Comparison of ENCODE assay signal across 8 cellular contexts in genomic region chr16:85168732-85169256, GRCh38. TPM values are rescaled to one million over a fixed set of nuclear protein-coding genes. Genes with fewer than 3 reads are reported as not detected.
DNase-seq lines count a peak whose midpoint lies in the region; ATAC-seq and TF ChIP-seq lines count a peak whose summit lies in the region.

No MANE protein-coding gene starts in this region.

- peak overlapping the region; percentile 58 for H3K4me3 ChIP-seq in thoracic aorta

- H3K4me3 Mint-ChIP-seq in activated naive CD8-positive, alpha-beta T cell treated with anti-CD3 and anti-CD28 coated beads, Interleukin-2, amount 10 ng/mL, durations not matched to agents 7 days and 5 days: peak overlapping the region; percentile 62

- H3K27ac ChIP-seq in thoracic aorta: no peak overlapping the region

- H3K9me3 ChIP-seq in thoracic aorta: no peaks in the 10 kb centered on the region

- no peak for TF ChIP-seq CTCF in thoracic aorta (IDR thresholded peaks at IDR 0.05)

- H3K27me3 ChIP-seq in thoracic aorta (replicated peaks; ENCODE audit: insufficient read depth): no peaks in the 10 kb centered on the region

- no peak overlapping the region for H3K27ac Mint-ChIP-seq in activated naive CD8-positive, alpha-beta T cell treated with anti-CD3 and anti-CD28 coated beads, Interleukin-2, amount 10 ng/mL, durations not matched to agents 7 days and 5 days

- peaks cover 14 to 89% of the 10 kb centered on the region in 2 donors for H3K4me1 ChIP-seq in thoracic aorta (ENCODE audit: control insufficient read depth in 1 of 2, low read depth in 2 of 2)

- peak; percentile 36 for DNase-seq in stimulated activated CD4-positive, alpha-beta T cell treated with anti-CD3 and anti-CD28 coated beads, Interleukin-15, amount 100 ng/mL, for 24 hours
- DNase-seq in stimulated activated CD4-positive, alpha-beta T cell treated with anti-CD3 and anti-CD28 coated beads, Interleukin-4, amount 100 ng/mL, for 24 hours: no peak
- DNase-seq in activated naive CD8-positive, alpha-beta T cell treated with anti-CD3 and anti-CD28 coated beads, Interleukin-2, amount 10 ng/mL, durations not matched to agents 7 days and 5 days: no peak
- peak; percentile 91 for DNase-seq in iPS-NIHi11 (ENCODE audit: low spot score)
- no peak for DNase-seq in thoracic aorta (ENCODE audit: low spot score)
- DNase-seq in KBM-7: no peak
- DNase-seq in activated CD8-positive, alpha-beta memory T cell treated with anti-CD3 and anti-CD28 coated beads, Interleukin-2, amount 50 U/mL, for 4 hours: no peak

- peaks cover 59% of the 10 kb centered on the region for H3K27me3 Mint-ChIP-seq in activated naive CD8-positive, alpha-beta T cell treated with anti-CD3 and anti-CD28 coated beads, Interleukin-2, amount 10 ng/mL, durations not matched to agents 7 days and 5 days

- no peaks in the 10 kb centered on the region for H3K36me3 Mint-ChIP-seq in activated naive CD8-positive, alpha-beta T cell treated with anti-CD3 and anti-CD28 coated beads, Interleukin-2, amount 10 ng/mL, durations not matched to agents 7 days and 5 days

- POLR2A ChIA-PET in activated naive CD8-positive, alpha-beta T cell treated with anti-CD3 and anti-CD28 coated beads, Interleukin-2, amount 10 ng/mL, durations not matched to agents 7 days and 5 days (lab: Charles Lee): no interaction called here

- no peaks in the 10 kb centered on the region for H3K36me3 ChIP-seq in thoracic aorta

- no peak for ATAC-seq in activated naive CD8-positive, alpha-beta T cell treated with anti-CD3 and anti-CD28 coated beads, Interleukin-2, amount 10 ng/mL, durations not matched to agents 7 days and 5 days (ENCODE audit: low read depth)
- ATAC-seq in thoracic aorta (ENCODE audit: insufficient number of reproducible peaks, low FRiP score, low read depth) (no peak), GM21576 (IDR thresholded peaks at IDR 0.05; ENCODE audit: unreplicated experiment) (no peak)

- H3K4me1 Mint-ChIP-seq in activated naive CD8-positive, alpha-beta T cell treated with anti-CD3 and anti-CD28 coated beads, Interleukin-2, amount 10 ng/mL, durations not matched to agents 7 days and 5 days: no peaks in the 10 kb centered on the region

- in situ Hi-C loops in KBM-7 (cut with MboI; ENCODE audit: low pct_unique_long_range_greater_than_20kb, low sequenced_read_pairs): no loop called here

- no peaks in the 10 kb centered on the region for H3K9me3 Mint-ChIP-seq in activated naive CD8-positive, alpha-beta T cell treated with anti-CD3 and anti-CD28 coated beads, Interleukin-2, amount 10 ng/mL, durations not matched to agents 7 days and 5 days

RNA-seq across cellular contexts. Expression of gene CIBAR2, which starts 56.5 kb away (rescaled TPM):
- not detected for total RNA-seq in activated naive CD8-positive, alpha-beta T cell treated with anti-CD3 and anti-CD28 coated beads, Interleukin-2, amount 10 ng/mL, durations not matched to agents 7 days and 5 days
- total RNA-seq in thoracic aorta: not detected

Comparison
In these comparisons a context has a peak if more than half of its experiments do, and no peak if none do; other contexts are left out.
1. DNase-seq: peak in stimulated activated CD4-positive, alpha-beta T cell treated with anti-CD3 and anti-CD28 coated beads, Interleukin-15, amount 100 ng/mL, for 24 hours (single experiment) and iPS-NIHi11 (single experiment); none in stimulated activated CD4-positive, alpha-beta T cell treated with anti-CD3 and anti-CD28 coated beads, Interleukin-4, amount 100 ng/mL, for 24 hours (single experiment), activated naive CD8-positive, alpha-beta T cell treated with anti-CD3 and anti-CD28 coated beads, Interleukin-2, amount 10 ng/mL, durations not matched to agents 7 days and 5 days (single experiment), thoracic aorta (single experiment), KBM-7 (single experiment) and activated CD8-positive, alpha-beta memory T cell treated with anti-CD3 and anti-CD28 coated beads, Interleukin-2, amount 50 U/mL, for 4 hours (single experiment).